16 cellular contexts compared by ENCODE assay signal in the genomic region with DNA sequence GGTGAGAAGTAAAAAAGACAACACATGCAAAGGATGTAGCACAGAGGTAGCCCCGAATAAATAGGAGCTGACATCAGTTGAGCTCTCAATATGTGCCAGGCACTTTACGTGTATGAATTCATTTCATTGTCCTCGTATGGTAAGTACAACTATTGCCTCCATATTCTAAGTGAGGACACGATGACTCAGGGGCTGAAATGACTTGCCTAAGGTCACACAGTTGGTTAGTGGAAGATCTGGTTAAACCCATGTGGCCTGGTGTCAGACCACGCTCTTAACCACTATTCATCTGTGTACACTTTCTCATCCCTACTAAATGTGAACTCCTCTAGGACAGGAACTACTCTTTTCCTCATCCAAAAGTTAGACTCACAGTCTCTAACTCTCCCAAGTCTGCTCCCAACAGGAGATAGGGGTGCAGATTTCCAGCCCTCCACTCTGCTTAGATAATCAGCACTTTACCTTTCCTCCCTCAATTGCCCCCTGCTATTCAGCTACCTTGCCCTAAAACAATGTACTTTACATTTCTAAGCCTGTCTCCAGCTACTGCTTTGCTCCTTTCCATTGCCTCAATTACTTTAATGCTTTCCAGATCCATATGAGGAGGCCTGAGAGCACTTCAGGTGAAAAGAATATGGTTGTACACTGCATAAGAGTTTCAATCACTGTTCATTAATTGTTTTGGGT. TPM values are rescaled to one million over a fixed set of nuclear protein-coding genes. Genes with fewer than 3 reads are reported as not detected.
DNase-seq lines count a peak whose midpoint lies in the region; ATAC-seq, FAIRE-seq and TF ChIP-seq lines count a peak whose summit lies in the region.
"Had no signal": no experiment of that assay in that cellular context is flagged by ENCODE, and none has a peak within 500 bp of the region (broad histone marks: within the 10 kb centered on the region; RNA-seq: fewer than 3 reads in every experiment).

No MANE protein-coding gene starts in this region.

- DNase-seq in GM12891 (ENCODE audit: insufficient read length, low spot score) (no peak), endothelial cell (ENCODE audit: low spot score) (no peak), neuronal stem cell (ENCODE audit: low spot score) (no peak), right atrium auricular region (ENCODE audit: low spot score) (no peak), T-cell (no peak)
- peak; percentile 5 for DNase-seq in T-helper 2 cell treated with Interferon-gamma antibody and Interleukin-4, amounts not matched to agents 5 μg/mL and 100 μg/mL, for 36 hours (ENCODE audit: low spot score)
- DNase-seq: activated effector memory CD4-positive, alpha-beta T cell treated with Interleukin-2 at 50 U/mL for 16 hours; CD4-positive, CD25-positive, alpha-beta regulatory T cell; central memory CD4-positive, alpha-beta T cell; NCI-H1105 treated with DMSO at 0.1 percent for 48 hours; NCI-H510A treated with DMSO at 0.1 percent for 48 hours; pancreas had no signal

- no CpG with 5 or more reads among the region's 5 CpGs for WGBS in neuronal stem cell (ENCODE audit: extremely low coverage in 2 of 2, insufficient read length in 2 of 2, insufficient replicate concordance in 1 of 2), 2 donors

- no peak overlapping the region for H3K14ac ChIP-seq in neuronal stem cell (ENCODE audit: low read length)

- no peaks in the 10 kb centered on the region for H3K9me3 ChIP-seq in neuronal stem cell (replicated peaks in 1 of 2; ENCODE audit: control insufficient read depth in 2 of 2, insufficient read depth in 1 of 2, low read depth in 1 of 2, low read length in 2 of 2)
- H3K9me3 ChIP-seq in right atrium auricular region, result no peaks in the 10 kb centered on the region
- H3K9me3 ChIP-seq: pancreas had no signal

- H3K4me1 ChIP-seq in neuronal stem cell (ENCODE audit: control insufficient read depth in 2 of 2, insufficient read depth in 1 of 2, low read depth in 1 of 2, low read length in 2 of 2), result peaks cover 0 to 2% of the 10 kb centered on the region in 2 donors
- no peaks in the 10 kb centered on the region for H3K4me1 ChIP-seq in right atrium auricular region
- H3K4me1 ChIP-seq: pancreas had no signal

- no peak overlapping the region for H3K4me2 ChIP-seq in neuronal stem cell (ENCODE audit: insufficient read depth, low read length, poor library complexity, severe bottlenecking)

- no peak overlapping the region for H3K23ac ChIP-seq in neuronal stem cell (ENCODE audit: low read depth, low read length, poor library complexity)

- peak; percentile 92 for FAIRE-seq in GM12891 (lab: Jason Lieb, UNC)

- no peak for TF ChIP-seq POLR2A in GM12891 (IDR thresholded peaks at IDR 0.05; ENCODE audit: low read depth, low read length)

- TF ChIP-seq CTCF in endothelial cell (IDR thresholded peaks at IDR 0.05; ENCODE audit: unreplicated experiment) (no peak), right atrium auricular region (IDR thresholded peaks at IDR 0.05) (no peak)

- no peak overlapping the region for H2AFZ ChIP-seq in neuronal stem cell (ENCODE audit: low read length)

- H3K27ac Mint-ChIP-seq in T-helper 2 cell treated with Interferon-gamma antibody and Interleukin-4, amounts not matched to agents 5 μg/mL and 100 μg/mL, for 36 hours, result no peak overlapping the region
- no peak overlapping the region for H3K27ac Mint-ChIP-seq in endothelial cell (ENCODE audit: unreplicated experiment)
- no peak overlapping the region for H3K27ac Mint-ChIP-seq in T-cell
- H3K27ac Mint-ChIP-seq: CD4-positive, CD25-positive, alpha-beta regulatory T cell; memory B cell had no signal

- no peak overlapping the region for H2BK15ac ChIP-seq in neuronal stem cell (ENCODE audit: low read length)

- POLR2A ChIA-PET in T-cell (lab: Charles Lee), result no interaction called here

- H3K4ac ChIP-seq in neuronal stem cell (ENCODE audit: low read length), result no peak overlapping the region

- H3K9ac ChIP-seq in neuronal stem cell (ENCODE audit: low read depth, low read length, poor library complexity), result no peak overlapping the region

- H3K27ac ChIP-seq in neuronal stem cell (replicated peaks; ENCODE audit: low read length), result no peak overlapping the region
- H3K27ac ChIP-seq in right atrium auricular region, result no peak overlapping the region
- H3K27ac ChIP-seq: pancreas had no signal

- no peak overlapping the region for H4K8ac ChIP-seq in neuronal stem cell (ENCODE audit: low read depth, low read length)

- no peaks in the 10 kb centered on the region for H3K9me3 Mint-ChIP-seq in T-helper 2 cell treated with Interferon-gamma antibody and Interleukin-4, amounts not matched to agents 5 μg/mL and 100 μg/mL, for 36 hours
- H3K9me3 Mint-ChIP-seq in endothelial cell (ENCODE audit: unreplicated experiment) (no peaks in the 10 kb centered on the region), T-cell (no peaks in the 10 kb centered on the region)
- H3K9me3 Mint-ChIP-seq: memory B cell had no signal

- no peaks in the 10 kb centered on the region for H3K79me1 ChIP-seq in neuronal stem cell (ENCODE audit: low read depth, low read length)

- H2BK12ac ChIP-seq in neuronal stem cell (ENCODE audit: low read length), result no peak overlapping the region

- no peak overlapping the region for H2AK5ac ChIP-seq in neuronal stem cell (ENCODE audit: low read depth, low read length)

- no peak overlapping the region for H3K4me3 ChIP-seq in neuronal stem cell (ENCODE audit: low read length in 2 of 2)
- H3K4me3 ChIP-seq in right atrium auricular region, result no peak overlapping the region
- H3K4me3 ChIP-seq: pancreas had no signal

- no peak overlapping the region for H2BK5ac ChIP-seq in neuronal stem cell (ENCODE audit: low read length)

- no peaks in the 10 kb centered on the region for H3K4me1 Mint-ChIP-seq in T-helper 2 cell treated with Interferon-gamma antibody and Interleukin-4, amounts not matched to agents 5 μg/mL and 100 μg/mL, for 36 hours (ENCODE audit: low read depth)
- H3K4me1 Mint-ChIP-seq in endothelial cell (ENCODE audit: unreplicated experiment), result peaks cover 8% of the 10 kb centered on the region
- peaks cover 2 to 5% (median 4%) of the 10 kb centered on the region in 3 donors for H3K4me1 Mint-ChIP-seq in T-cell

- H2BK120ac ChIP-seq in neuronal stem cell (ENCODE audit: low read depth, low read length), result no peak overlapping the region

- H3K27me3 Mint-ChIP-seq in T-helper 2 cell treated with Interferon-gamma antibody and Interleukin-4, amounts not matched to agents 5 μg/mL and 100 μg/mL, for 36 hours (ENCODE audit: low read depth), result peaks cover 7% of the 10 kb centered on the region
- peaks cover 2% of the 10 kb centered on the region for H3K27me3 Mint-ChIP-seq in endothelial cell (ENCODE audit: unreplicated experiment)
- peaks cover 0 to 23% of the 10 kb centered on the region in 2 donors for H3K27me3 Mint-ChIP-seq in T-cell
- H3K27me3 Mint-ChIP-seq: memory B cell had no signal

- H3K18ac ChIP-seq in neuronal stem cell (ENCODE audit: low read length), result no peak overlapping the region

- no peak overlapping the region for H4K91ac ChIP-seq in neuronal stem cell (ENCODE audit: low read depth, low read length, poor library complexity)

- H3K36me3 ChIP-seq in neuronal stem cell (replicated peaks in 1 of 2; ENCODE audit: control insufficient read depth in 2 of 2, insufficient read depth in 2 of 2, low read length in 2 of 2) (no peaks in the 10 kb centered on the region), right atrium auricular region (no peaks in the 10 kb centered on the region)
- H3K36me3 ChIP-seq: pancreas had no signal

- no peaks in the 10 kb centered on the region for H3K36me3 Mint-ChIP-seq in T-helper 2 cell treated with Interferon-gamma antibody and Interleukin-4, amounts not matched to agents 5 μg/mL and 100 μg/mL, for 36 hours (ENCODE audit: low read depth)
- no peaks in the 10 kb centered on the region for H3K36me3 Mint-ChIP-seq in endothelial cell (ENCODE audit: low read depth, unreplicated experiment)
- H3K36me3 Mint-ChIP-seq in T-cell, result no peaks in the 10 kb centered on the region
- H3K36me3 Mint-ChIP-seq: memory B cell had no signal

- H3K27me3 ChIP-seq in neuronal stem cell (ENCODE audit: control insufficient read depth in 3 of 3, insufficient read depth in 3 of 3, low read depth in 1 of 3, low read length in 3 of 3), result peaks cover 0 to 10% (median 0%) of the 10 kb centered on the region in 3 experiments
- no peaks in the 10 kb centered on the region for H3K27me3 ChIP-seq in right atrium auricular region

- no peak overlapping the region for H3K4me3 Mint-ChIP-seq in T-helper 2 cell treated with Interferon-gamma antibody and Interleukin-4, amounts not matched to agents 5 μg/mL and 100 μg/mL, for 36 hours
- H3K4me3 Mint-ChIP-seq in endothelial cell (ENCODE audit: unreplicated experiment), result no peak overlapping the region
- H3K4me3 Mint-ChIP-seq in T-cell, result no peak overlapping the region
- H3K4me3 Mint-ChIP-seq: CD4-positive, CD25-positive, alpha-beta regulatory T cell; memory B cell had no signal

- CTCF ChIA-PET in T-cell (lab: Charles Lee), result no interaction called here

- ATAC-seq in GM18867 (IDR thresholded peaks at IDR 0.05; ENCODE audit: unreplicated experiment) (peak; percentile 77), HG02870 (IDR thresholded peaks at IDR 0.05; ENCODE audit: unreplicated experiment) (peak; percentile 89), T-cell (replicated peaks in 1 of 4) (no peak)
- ATAC-seq: pancreas, Right ventricle myocardium inferior had no signal

TF ChIP-seq in GM12891, 5 proteins besides CTCF, POLR2A, EP300 and RAD21:
- TF ChIP-seq POLR2AphosphoS5 (IDR thresholded peaks at IDR 0.05; ENCODE audit: low read depth, low read length), result no peak
- no peak for TF ChIP-seq TAF1 (IDR thresholded peaks at IDR 0.05; ENCODE audit: low read depth, low read length)
- TF ChIP-seq SPI1 (IDR thresholded peaks at IDR 0.05; ENCODE audit: low read depth, low read length), result no peak
- TF ChIP-seq POU2F2 (IDR thresholded peaks at IDR 0.05; ENCODE audit: low read depth, low read length), result no peak

RNA-seq across cellular contexts. Expression of a gene that starts 58.8 kb away (rescaled TPM):
- polyA plus RNA-seq in GM12891 (2012; ENCODE audit: low read depth, missing spikeins), result 0.10 TPM
- total RNA-seq in endothelial cell (ENCODE audit: unreplicated experiment) (1.5 TPM), right atrium auricular region (not detected), T-cell (under 1 TPM in 4 of 5 donors, not detected in 1; 0.20 to 0.63 (median 0.31) TPM)
- polyA plus RNA-seq in neuronal stem cell (2013, experiment 1 of 2), result 0.38 TPM
- 0.44 TPM for polyA plus RNA-seq in neuronal stem cell (2013, experiment 2 of 2)

Comparison
In these comparisons a context has a peak if more than half of its experiments do, and no peak if none do; other contexts are left out.
1. ATAC-seq: peak in GM18867 (single experiment) and HG02870 (single experiment); none in T-cell (0 of 4).